Comparison of ENCODE assay signal across 12 cellular contexts in the genomic region with DNA sequence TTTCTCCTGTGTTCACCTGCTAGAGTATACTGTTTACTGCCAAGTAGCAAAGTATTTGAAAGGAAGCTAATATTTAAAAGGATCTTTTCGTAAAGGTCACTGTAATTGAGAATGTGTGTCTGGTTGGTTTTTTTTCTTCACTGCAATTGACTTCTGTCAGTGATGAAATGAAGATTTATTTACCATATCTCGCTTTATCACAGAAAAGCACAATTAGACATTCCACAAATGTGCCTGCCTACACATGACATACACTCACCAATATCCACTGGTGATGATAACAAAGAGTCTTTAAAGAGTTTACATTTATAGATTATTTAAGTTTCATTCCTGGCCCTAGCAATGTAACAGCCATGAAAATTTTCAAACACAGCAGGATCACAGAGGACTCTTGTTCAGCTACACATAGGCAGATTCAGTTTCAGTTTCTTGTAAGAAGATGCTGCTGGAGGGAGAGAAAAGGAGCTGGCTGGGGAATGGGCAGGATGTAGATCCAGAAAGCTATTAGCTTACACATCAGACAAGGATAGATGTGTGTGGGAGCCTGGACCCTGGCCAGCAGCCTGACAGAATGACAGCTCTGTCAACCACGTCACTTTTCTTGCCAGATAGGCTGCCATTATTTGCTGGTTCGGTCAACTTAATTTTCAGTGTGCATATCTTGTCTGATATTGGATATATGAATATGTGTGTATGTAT.
DNase-seq lines count a peak whose midpoint lies in the region; ATAC-seq and TF ChIP-seq lines count a peak whose summit lies in the region.
"Had no signal": no experiment of that assay in that cellular context is flagged by ENCODE, and none has a peak within 500 bp of the region (broad histone marks: within the 10 kb centered on the region; RNA-seq: fewer than 3 reads in every experiment).

No MANE protein-coding gene starts in this region.

- H3K27me3 ChIP-seq in Caco-2 (replicated peaks; ENCODE audit: control insufficient read depth, insufficient read depth, low read length): no peaks in the 10 kb centered on the region
- H3K27me3 ChIP-seq: SJSA1 had no signal

- POLR2A ChIA-PET in Caco-2 (lab: Charles Lee): no interaction called here

- H3K4me1 ChIP-seq in Caco-2: no peaks in the 10 kb centered on the region

- no peak overlapping the region for H3K4me3 Mint-ChIP-seq in Caco-2 (ENCODE audit: unreplicated experiment)
- H3K4me3 Mint-ChIP-seq: B cell had no signal

- no peak overlapping the region for H3K27ac Mint-ChIP-seq in Caco-2 (ENCODE audit: unreplicated experiment)
- H3K27ac Mint-ChIP-seq: B cell had no signal

- H3K36me3 Mint-ChIP-seq in Caco-2 (ENCODE audit: insufficient read depth, unreplicated experiment): no peaks in the 10 kb centered on the region

- CTCF ChIA-PET in Caco-2 (lab: Charles Lee): no interaction called here

- no peaks in the 10 kb centered on the region for H3K9me3 ChIP-seq in Caco-2
- H3K9me3 ChIP-seq: SJSA1 had no signal

- ATAC-seq in HG02610 (IDR thresholded peaks at IDR 0.05; ENCODE audit: unreplicated experiment): peak; percentile 30
- peak; percentile 73 for ATAC-seq in SK-N-SH treated with all-trans-retinoic acid at 6 μM for 48 hours
- no peak for ATAC-seq in GM19467 (IDR thresholded peaks at IDR 0.05; ENCODE audit: unreplicated experiment)
- ATAC-seq in GM18868 (IDR thresholded peaks at IDR 0.05; ENCODE audit: unreplicated experiment): no peak

- peak; percentile 42 for DNase-seq in hippocampal formation (lab: John Stamatoyannopoulos, UW)
- no peak for DNase-seq in DMS153 treated with DMSO at 0.1 percent for 48 hours (lab: John Stamatoyannopoulos, UW; ENCODE audit: unreplicated experiment)
- DNase-seq in Caco-2: no peak
- DNase-seq: activated CD4-positive, alpha-beta T cell treated with anti-CD3 and anti-CD28 coated beads, Interleukin-2, amount 50 U/mL, for 4 hours; NCI-H2227 treated with DMSO at 0.1 percent for 48 hours had no signal

- no peak overlapping the region for H3K4me3 ChIP-seq in Caco-2 (ENCODE audit: low read depth, low read length)
- H3K4me3 ChIP-seq: SJSA1 had no signal

- H3K27me3 Mint-ChIP-seq in Caco-2 (ENCODE audit: insufficient read depth, unreplicated experiment): no peaks in the 10 kb centered on the region
- H3K27me3 Mint-ChIP-seq: B cell had no signal

- H3K27ac ChIP-seq in 22Rv1: peak overlapping the region; percentile 26; the same call in 1 of the 2 replicates
- H3K27ac ChIP-seq: SJSA1 had no signal

- no peaks in the 10 kb centered on the region; the same call in 1 of the 2 replicates for H3K36me3 ChIP-seq in Caco-2 (ENCODE audit: control insufficient read depth, insufficient read depth, low read length)
- H3K36me3 ChIP-seq: SJSA1 had no signal

- TF ChIP-seq CTCF in 22Rv1 (IDR thresholded peaks at IDR 0.05): no peak
- TF ChIP-seq CTCF in Caco-2 (IDR thresholded peaks at IDR 0.05; ENCODE audit: insufficient read depth in 1 of 2, low read depth in 1 of 2, low read length in 1 of 2, severe bottlenecking in 1 of 2, unreplicated experiment in 1 of 2): no peak

- intact Hi-C loops in Caco-2 (cut with micrococcal nuclease; ENCODE audit: unreplicated experiment): no loop called here

- no peaks in the 10 kb centered on the region for H3K9me3 Mint-ChIP-seq in Caco-2 (ENCODE audit: unreplicated experiment)

- no peaks in the 10 kb centered on the region for H3K4me1 Mint-ChIP-seq in Caco-2 (ENCODE audit: low read depth, unreplicated experiment)
- H3K4me1 Mint-ChIP-seq: B cell had no signal

- BruUV-seq in Caco-2 (replicated peaks; lab: Mats Ljungman, UMichigan): no TSS peak

TF ChIP-seq in SK-N-SH treated with all-trans-retinoic acid at 6 μM for 48 hours, 23 proteins besides CTCF, POLR2A, EP300 and RAD21:
- TF ChIP-seq, protein P1, sequence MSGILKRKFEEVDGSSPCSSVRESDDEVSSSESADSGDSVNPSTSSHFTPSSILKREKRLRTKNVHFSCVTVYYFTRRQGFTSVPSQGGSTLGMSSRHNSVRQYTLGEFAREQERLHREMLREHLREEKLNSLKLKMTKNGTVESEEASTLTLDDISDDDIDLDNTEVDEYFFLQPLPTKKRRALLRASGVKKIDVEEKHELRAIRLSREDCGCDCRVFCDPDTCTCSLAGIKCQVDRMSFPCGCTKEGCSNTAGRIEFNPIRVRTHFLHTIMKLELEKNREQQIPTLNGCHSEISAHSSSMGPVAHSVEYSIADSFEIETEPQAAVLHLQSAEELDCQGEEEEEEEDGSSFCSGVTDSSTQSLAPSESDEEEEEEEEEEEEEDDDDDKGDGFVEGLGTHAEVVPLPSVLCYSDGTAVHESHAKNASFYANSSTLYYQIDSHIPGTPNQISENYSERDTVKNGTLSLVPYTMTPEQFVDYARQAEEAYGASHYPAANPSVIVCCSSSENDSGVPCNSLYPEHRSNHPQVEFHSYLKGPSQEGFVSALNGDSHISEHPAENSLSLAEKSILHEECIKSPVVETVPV (CRISPR knock-in tag; IDR thresholded peaks at IDR 0.05): no peak
- TF ChIP-seq BACH2 (CRISPR knock-in tag; IDR thresholded peaks at IDR 0.05; ENCODE audit: borderline replicate concordance) (no peak), ZFP30 (CRISPR knock-in tag; IDR thresholded peaks at IDR 0.05) (no peak)
- TF ChIP-seq, protein P2, sequence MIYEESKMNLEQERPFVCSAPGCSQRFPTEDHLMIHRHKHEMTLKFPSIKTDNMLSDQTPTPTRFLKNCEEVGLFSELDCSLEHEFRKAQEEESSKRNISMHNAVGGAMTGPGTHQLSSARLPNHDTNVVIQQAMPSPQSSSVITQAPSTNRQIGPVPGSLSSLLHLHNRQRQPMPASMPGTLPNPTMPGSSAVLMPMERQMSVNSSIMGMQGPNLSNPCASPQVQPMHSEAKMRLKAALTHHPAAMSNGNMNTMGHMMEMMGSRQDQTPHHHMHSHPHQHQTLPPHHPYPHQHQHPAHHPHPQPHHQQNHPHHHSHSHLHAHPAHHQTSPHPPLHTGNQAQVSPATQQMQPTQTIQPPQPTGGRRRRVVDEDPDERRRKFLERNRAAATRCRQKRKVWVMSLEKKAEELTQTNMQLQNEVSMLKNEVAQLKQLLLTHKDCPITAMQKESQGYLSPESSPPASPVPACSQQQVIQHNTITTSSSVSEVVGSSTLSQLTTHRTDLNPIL (CRISPR knock-in tag; IDR thresholded peaks at IDR 0.05; ENCODE audit: low read depth): no peak
- TF ChIP-seq, protein P3, sequence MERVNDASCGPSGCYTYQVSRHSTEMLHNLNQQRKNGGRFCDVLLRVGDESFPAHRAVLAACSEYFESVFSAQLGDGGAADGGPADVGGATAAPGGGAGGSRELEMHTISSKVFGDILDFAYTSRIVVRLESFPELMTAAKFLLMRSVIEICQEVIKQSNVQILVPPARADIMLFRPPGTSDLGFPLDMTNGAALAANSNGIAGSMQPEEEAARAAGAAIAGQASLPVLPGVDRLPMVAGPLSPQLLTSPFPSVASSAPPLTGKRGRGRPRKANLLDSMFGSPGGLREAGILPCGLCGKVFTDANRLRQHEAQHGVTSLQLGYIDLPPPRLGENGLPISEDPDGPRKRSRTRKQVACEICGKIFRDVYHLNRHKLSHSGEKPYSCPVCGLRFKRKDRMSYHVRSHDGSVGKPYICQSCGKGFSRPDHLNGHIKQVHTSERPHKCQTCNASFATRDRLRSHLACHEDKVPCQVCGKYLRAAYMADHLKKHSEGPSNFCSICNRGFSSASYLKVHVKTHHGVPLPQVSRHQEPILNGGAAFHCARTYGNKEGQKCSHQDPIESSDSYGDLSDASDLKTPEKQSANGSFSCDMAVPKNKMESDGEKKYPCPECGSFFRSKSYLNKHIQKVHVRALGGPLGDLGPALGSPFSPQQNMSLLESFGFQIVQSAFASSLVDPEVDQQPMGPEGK (CRISPR knock-in tag; IDR thresholded peaks at IDR 0.05; ENCODE audit: borderline replicate concordance): no peak

Comparison
In these comparisons a context has a peak if more than half of its experiments do, and no peak if none do; other contexts are left out.
1. ATAC-seq: peak in HG02610 (single experiment) and SK-N-SH treated with all-trans-retinoic acid at 6 μM for 48 hours (single experiment); none in GM19467 (single experiment) and GM18868 (single experiment).
2. DNase-seq: peak in hippocampal formation (2 of 2); none in DMS153 treated with DMSO at 0.1 percent for 48 hours (single experiment) and Caco-2 (0 of 2).